In the genomic region with DNA sequence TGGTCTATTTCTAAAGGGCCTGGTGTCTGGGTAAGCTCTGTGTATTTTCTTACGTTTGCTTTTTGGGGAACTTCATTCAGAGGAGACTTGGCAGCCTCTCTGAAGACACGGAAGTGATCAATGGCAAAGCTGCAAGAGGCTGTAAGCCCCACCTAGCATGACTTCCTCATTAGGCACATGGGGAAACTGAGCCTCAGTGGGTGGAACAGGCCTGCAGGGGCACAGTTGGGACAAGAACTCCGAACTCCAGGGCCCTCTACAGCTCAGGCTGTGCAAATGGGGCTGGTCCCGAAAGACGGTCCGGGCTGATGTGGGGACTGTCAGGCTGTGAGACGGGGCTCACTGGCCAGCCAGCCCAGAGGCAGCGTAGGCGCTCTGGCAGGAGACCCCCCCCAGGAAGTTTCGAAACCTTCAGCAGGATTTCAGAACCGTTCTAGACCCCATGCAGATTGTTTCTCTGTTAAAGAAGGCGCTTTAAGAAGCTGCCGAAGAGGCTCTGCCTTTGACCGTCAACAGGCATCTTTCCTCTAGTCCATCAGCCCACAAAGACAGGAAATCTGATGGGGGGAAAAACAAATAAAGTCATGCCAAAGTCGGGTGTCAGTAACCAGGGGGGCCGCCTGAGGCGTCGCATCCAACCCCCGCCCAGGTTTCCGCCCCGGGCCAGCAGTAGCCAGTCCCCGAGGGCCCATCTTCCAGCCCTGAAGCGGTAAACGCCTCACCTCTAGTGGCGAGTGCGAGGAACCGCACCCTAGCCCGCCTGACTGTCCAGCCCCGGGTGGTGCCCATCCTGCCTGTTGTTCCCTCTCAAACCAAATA, we compare ENCODE assay signal across 8 cellular contexts.
A peak's percentile ranks its signal among the peaks of the same experiment; 100 is the strongest.
DNase-seq lines count a peak whose midpoint lies in the region; ATAC-seq and TF ChIP-seq lines count a peak whose summit lies in the region.

No MANE protein-coding gene starts in this region.

- no peak for TF ChIP-seq POLR2A in stomach (IDR thresholded peaks at IDR 0.05)

- H3K27me3 ChIP-seq in muscle layer of duodenum (ENCODE audit: low read depth, low read length) (no peaks in the 10 kb centered on the region), stomach (peaks cover 0 to 49% (median 12%) of the 10 kb centered on the region in 3 donors)

- H3K9me3 ChIP-seq in muscle layer of duodenum (ENCODE audit: control insufficient read depth in 1 of 2, low read length in 2 of 2) = no peaks in the 10 kb centered on the region
- H3K9me3 ChIP-seq in stomach = no peaks in the 10 kb centered on the region

- WGBS in stomach, 5 donors = 17 to 22% (median 21%) methylated on average over 22 to 29 of the region's 29 CpGs

- H3K4me3 ChIP-seq in muscle layer of duodenum (ENCODE audit: low read depth in 1 of 2, low read length in 2 of 2) = peak overlapping the region; percentile 41 to 42
- H3K4me3 ChIP-seq in stomach = peak overlapping the region in 3 of 4 donors; percentile 0 to 22 (median 3)

- no peak overlapping the region for H3K27ac ChIP-seq in 22Rv1
- H3K27ac ChIP-seq in muscle layer of duodenum (ENCODE audit: low read length) = no peak overlapping the region
- H3K27ac ChIP-seq in stomach = no peak overlapping the region

- intact Hi-C loops in stomach (cut with DNase I; ENCODE audit: low total_unique reads) = no loop called here

- peak; percentile 86 for DNase-seq in KBM-7
- DNase-seq in activated CD4-positive, alpha-beta T cell treated with anti-CD3 and anti-CD28 coated beads, Interleukin-2, amount 50 U/mL, for 1 hour = peak; percentile 35
- DNase-seq in effector CD8-positive, alpha-beta T cell (lab: John Stamatoyannopoulos, UW) = peak; percentile 6
- DNase-seq in stomach = peak; percentile 58

- peak; percentile 76 for TF ChIP-seq CTCF in 22Rv1 (IDR thresholded peaks at IDR 0.05)
- peak in 5 of 7 experiments; percentile 18 to 80 (median 61) for TF ChIP-seq CTCF in stomach (IDR thresholded peaks at IDR 0.05)

- no peak for TF ChIP-seq EP300 in stomach (IDR thresholded peaks at IDR 0.05)

- in situ Hi-C loops in KBM-7 (cut with MboI; ENCODE audit: low pct_unique_long_range_greater_than_20kb, low sequenced_read_pairs) = no loop called here

- H3K36me3 ChIP-seq in muscle layer of duodenum (ENCODE audit: control insufficient read depth in 1 of 2, insufficient read depth in 2 of 2, low read length in 2 of 2) = no peaks in the 10 kb centered on the region
- H3K36me3 ChIP-seq in stomach = no peaks in the 10 kb centered on the region

- H3K4me1 ChIP-seq in muscle layer of duodenum (ENCODE audit: control insufficient read depth in 1 of 2, insufficient read depth in 2 of 2, low read length in 2 of 2) (peaks cover 0 to 9% of the 10 kb centered on the region in 2 donors), stomach (peaks cover 0 to 11% (median 5%) of the 10 kb centered on the region in 4 donors)

- ATAC-seq in GM18909 (IDR thresholded peaks at IDR 0.05; ENCODE audit: poor library complexity, unreplicated experiment) (peak; percentile 65), GM18520 (IDR thresholded peaks at IDR 0.05; ENCODE audit: unreplicated experiment) (no peak)

Comparison
In these comparisons a context has a peak if more than half of its experiments do, and no peak if none do; other contexts are left out.
1. DNase-seq: peak in every context shown above with its lines; median percentile 86 in KBM-7; 58 in stomach; 35 in activated CD4-positive, alpha-beta T cell treated with anti-CD3 and anti-CD28 coated beads, Interleukin-2, amount 50 U/mL, for 1 hour; 6 in effector CD8-positive, alpha-beta T cell.